Comparison of ENCODE assay signal across 1 cellular context in genomic region chr19:50467566-50467965, GRCh38.
TF ChIP-seq lines count a peak whose summit lies in the region.

No MANE protein-coding gene starts in this region.

TF ChIP-seq in H1, 55 proteins besides CTCF, POLR2A, EP300 and RAD21:
- no peak for TF ChIP-seq SP2 (IDR thresholded peaks at IDR 0.05; ENCODE audit: low read length)
- TF ChIP-seq CBX5 (IDR thresholded peaks at IDR 0.05; ENCODE audit: low read depth, low read length): no peak
